ENCODE assay signal across 8 cellular contexts in the genomic region with DNA sequence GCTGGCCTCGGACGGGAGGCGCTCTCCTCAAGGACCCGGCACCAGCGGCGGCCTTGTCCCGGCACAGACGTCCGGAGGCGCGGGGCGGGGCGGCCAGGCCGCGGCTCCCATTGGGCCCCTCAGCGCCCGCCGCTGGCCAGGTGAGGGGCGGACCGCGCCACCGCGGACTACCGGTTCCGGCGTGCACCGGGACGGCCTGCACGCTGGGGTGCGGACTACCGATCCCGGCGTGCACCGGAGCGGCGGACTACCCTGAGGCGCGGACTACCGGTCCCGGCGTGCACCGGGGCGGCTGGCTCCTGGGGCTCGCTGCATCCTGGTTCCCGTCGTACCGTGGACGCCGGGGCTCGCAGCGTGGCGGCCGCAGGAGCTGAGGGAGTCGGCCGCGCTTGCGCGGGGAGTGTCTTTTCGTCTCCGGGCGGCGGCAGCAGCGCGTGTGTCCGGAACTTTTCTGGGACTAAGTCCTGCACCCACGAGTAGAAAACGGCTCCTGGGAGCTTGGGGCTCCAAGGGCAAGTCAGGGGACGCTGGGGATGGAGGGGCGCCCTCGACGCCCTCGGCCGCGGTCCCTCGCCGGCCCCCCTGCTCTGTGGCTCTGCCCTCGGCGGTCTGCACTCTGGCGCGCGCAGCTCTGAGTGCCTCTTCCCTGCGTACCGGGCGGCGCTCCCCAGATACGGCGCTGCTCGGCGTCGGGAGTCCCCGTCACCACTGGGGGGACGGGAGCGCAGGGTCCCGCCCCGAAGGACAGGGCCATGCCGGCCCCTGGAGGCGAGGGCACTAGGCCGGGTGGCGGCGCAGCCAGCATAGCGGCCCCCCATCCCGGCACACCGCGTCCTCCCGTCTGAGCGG. TPM values are rescaled to one million over a fixed set of nuclear protein-coding genes. Genes with fewer than 3 reads are reported as not detected.
DNase-seq lines count a peak whose midpoint lies in the region; ATAC-seq and TF ChIP-seq lines count a peak whose summit lies in the region.

Gene LETM1 (minus strand): TSS at position 86 of the 849 bp plus-strand sequence. CDS start 206 bp downstream, outside the sequence.

- TF ChIP-seq POLR2A in erythroblast (IDR thresholded peaks at IDR 0.05; ENCODE audit: low read length), result peak; percentile 81

- TSS peak; percentile 40 for BruUV-seq in PC-3 (replicated peaks; lab: Mats Ljungman, UMichigan)

- H3K36me3 ChIP-seq in PC-3 (ENCODE audit: low read depth, low read length) (no peaks in the 10 kb centered on the region; the same call in 1 of the 2 replicates), muscle layer of colon (ENCODE audit: insufficient read depth, low read length) (no peaks in the 10 kb centered on the region)

- no peak for TF ChIP-seq CTCF in PC-3 (conservative IDR thresholded peaks at IDR 0.05; ENCODE audit: low read depth, low read length)

- H3K4me3 ChIP-seq in PC-3 (ENCODE audit: low read length) (peak within 1 kb of the TSS; percentile 87), muscle layer of colon (ENCODE audit: low read depth in 1 of 2, low read length in 2 of 2) (peak within 1 kb of the TSS; percentile 68 to 83)

- TF ChIP-seq EP300 in Ishikawa (IDR thresholded peaks at IDR 0.05; ENCODE audit: borderline replicate concordance), result peak; percentile 20

- H3K27me3 ChIP-seq in PC-3 (ENCODE audit: low read length) (no peaks in the 10 kb centered on the region), muscle layer of colon (ENCODE audit: control insufficient read depth in 1 of 2, insufficient read depth in 2 of 2, low read length in 2 of 2) (no peaks in the 10 kb centered on the region)

- intact Hi-C loops in PC-3 (cut with micrococcal nuclease), result no loop called here

- ATAC-seq in GM21576 (IDR thresholded peaks at IDR 0.05; ENCODE audit: unreplicated experiment) (peak; percentile 90), PC-3 (peak; percentile 97)

- H3F3A ChIP-seq in PC-3 (ENCODE audit: low read length, unreplicated experiment), result no peaks in the 10 kb centered on the region

- POLR2A ChIA-PET in PC-3 (lab: Charles Lee; ENCODE audit: unreplicated experiment), result no interaction called here

- TF ChIP-seq RAD21 in Ishikawa (IDR thresholded peaks at IDR 0.05; ENCODE audit: low read depth), result no peak

- H3K9ac ChIP-seq in PC-3 (ENCODE audit: low read length), result peak within 1 kb of the TSS; percentile 94
- peak within 1 kb of the TSS; percentile 33 for H3K9ac ChIP-seq in muscle layer of colon (ENCODE audit: low read length)

- H3K4me1 ChIP-seq in PC-3 (ENCODE audit: insufficient read depth, low read length) (peaks cover 9% of the 10 kb centered on the region; the same call in 1 of the 2 replicates), muscle layer of colon (ENCODE audit: insufficient read depth, low read length) (peaks cover 16% of the 10 kb centered on the region)

- DNase-seq in DMS153 treated with DMSO at 0.1 percent for 48 hours (lab: John Stamatoyannopoulos, UW; ENCODE audit: unreplicated experiment) (peak; percentile 61), PC-3 (peak; percentile 91), erythroblast (lab: John Stamatoyannopoulos, UW) (peak; percentile 94 to 96)
- DNase-seq in activated T-cell treated with anti-CD3 and anti-CD28 coated beads, Interleukin-2, amount 50 U/mL, for 1 hour, result peak; percentile 93
- peak; percentile 83 for DNase-seq in stimulated activated CD8-positive, alpha-beta memory T cell treated with anti-CD3 and anti-CD28 coated beads, Interleukin-7, amount 100 ng/mL, for 24 hours (ENCODE audit: low read depth)

- H3K27ac ChIP-seq in PC-3 (ENCODE audit: low read length), result no peak within 1 kb of the TSS; the same call in 1 of the 2 replicates
- peak within 1 kb of the TSS; percentile 86 for H3K27ac ChIP-seq in muscle layer of colon (ENCODE audit: low read depth, low read length)

- H3K4me2 ChIP-seq in PC-3 (ENCODE audit: low read length), result peak within 1 kb of the TSS; percentile 98

- H4K20me1 ChIP-seq in PC-3 (ENCODE audit: low read length), result peaks cover 21% of the 10 kb centered on the region; the same call in 1 of the 2 replicates

- H3K9me3 ChIP-seq in PC-3 (ENCODE audit: low read length) (no peaks in the 10 kb centered on the region), muscle layer of colon (ENCODE audit: low read length) (no peaks in the 10 kb centered on the region)

- CTCF ChIA-PET in PC-3 (lab: Charles Lee), result no interaction called here

- peak within 1 kb of the TSS; percentile 90 for H2AFZ ChIP-seq in PC-3 (ENCODE audit: low read length)

- H3K79me2 ChIP-seq in PC-3 (ENCODE audit: low read length), result peaks cover 58% of the 10 kb centered on the region

- no peaks in the 10 kb centered on the region for H3K9me2 ChIP-seq in PC-3 (replicated peaks; ENCODE audit: low read length)

TF ChIP-seq in Ishikawa, 13 proteins besides CTCF, POLR2A, EP300 and RAD21:
- peak; percentile 77 for TF ChIP-seq YY1 (IDR thresholded peaks at IDR 0.05; ENCODE audit: low read depth)
- TF ChIP-seq, protein P1, sequence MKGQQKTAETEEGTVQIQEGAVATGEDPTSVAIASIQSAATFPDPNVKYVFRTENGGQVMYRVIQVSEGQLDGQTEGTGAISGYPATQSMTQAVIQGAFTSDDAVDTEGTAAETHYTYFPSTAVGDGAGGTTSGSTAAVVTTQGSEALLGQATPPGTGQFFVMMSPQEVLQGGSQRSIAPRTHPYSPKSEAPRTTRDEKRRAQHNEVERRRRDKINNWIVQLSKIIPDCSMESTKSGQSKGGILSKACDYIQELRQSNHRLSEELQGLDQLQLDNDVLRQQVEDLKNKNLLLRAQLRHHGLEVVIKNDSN (IDR thresholded peaks at IDR 0.05), result peak; percentile 73
- TF ChIP-seq FOXM1 (IDR thresholded peaks at IDR 0.05; ENCODE audit: borderline replicate concordance, low read depth), result peak; percentile 29; the same call in 1 of the 2 replicates
- TF ChIP-seq TCF12 (IDR thresholded peaks at IDR 0.05; ENCODE audit: low read depth), result no peak; the same call in 1 of the 2 replicates
- 0 out of 2 replicates have a peak, but pooled peaks have one; percentile 26 for TF ChIP-seq TEAD4 (IDR thresholded peaks at IDR 0.05)
- TF ChIP-seq EGR1 (IDR thresholded peaks at IDR 0.05), result no peak
- no peak for TF ChIP-seq CEBPB (IDR thresholded peaks at IDR 0.05)
- TF ChIP-seq CREB1 (IDR thresholded peaks at IDR 0.05; ENCODE audit: low read depth), result peak; percentile 32; the same call in 1 of the 2 replicates
- peak; percentile 75 for TF ChIP-seq MAX (IDR thresholded peaks at IDR 0.05)
- no peak for TF ChIP-seq REST (IDR thresholded peaks at IDR 0.05; ENCODE audit: low read depth)
- TF ChIP-seq ZBTB7A (IDR thresholded peaks at IDR 0.05; ENCODE audit: low read depth), result no peak
- 0 out of 2 replicates have a peak, but pooled peaks have one; percentile 22 for TF ChIP-seq NFIC (IDR thresholded peaks at IDR 0.05)
- TF ChIP-seq TAF1 (IDR thresholded peaks at IDR 0.05; ENCODE audit: low read depth), result peak; percentile 89

RNA-seq across cellular contexts. Expression of gene LETM1, which starts in this region (rescaled TPM):
- total RNA-seq in PC-3 (2014; rRNA removed), result 86.3 and 129 TPM in 2 replicates
